Comparison of ENCODE assay signal across 16 cellular contexts in the genomic region with DNA sequence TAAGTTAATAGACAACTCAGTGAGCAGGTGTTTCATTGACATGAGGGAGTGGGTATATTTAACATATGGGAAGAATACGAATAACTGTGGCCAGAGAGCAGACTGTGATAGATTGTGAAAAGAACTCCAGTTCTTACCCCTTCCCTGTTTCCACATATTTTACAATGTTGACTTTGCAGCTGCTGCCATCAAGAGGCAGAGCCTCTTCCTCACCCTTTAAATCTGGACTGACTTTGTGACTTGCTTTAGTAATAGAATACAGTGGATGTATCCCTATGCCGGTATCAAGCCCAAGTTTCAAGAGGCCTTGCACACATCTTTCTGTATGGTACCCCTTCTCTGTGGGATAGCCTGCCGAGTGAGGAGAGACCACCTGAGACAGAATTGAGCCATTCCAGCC.
A peak's percentile ranks its signal among the peaks of the same experiment; 100 is the strongest.
DNase-seq lines count a peak whose midpoint lies in the region; ATAC-seq and TF ChIP-seq lines count a peak whose summit lies in the region.
"Had no signal": no experiment of that assay in that cellular context is flagged by ENCODE, and none has a peak within 500 bp of the region (broad histone marks: within the 10 kb centered on the region; RNA-seq: fewer than 3 reads in every experiment).

No MANE protein-coding gene starts in this region.

- no peak overlapping the region for H3K4me3 ChIP-seq in adipocyte (ENCODE audit: low read length)
- H3K4me3 ChIP-seq: body of pancreas, esophagus muscularis mucosa had no signal

- intact Hi-C loops in activated T-helper 2 cell treated with anti-CD3 and anti-CD28 coated beads, Interferon-gamma antibody, Interleukin-2, Interleukin-4, amounts not matched to agents 10 μg/mL and 5 μg/mL and 100 μg/mL, durations not matched to agents 14 hours and 24 hours and 36 hours (cut with micrococcal nuclease), result no loop called here

- no peaks in the 10 kb centered on the region for H3K36me3 ChIP-seq in adipocyte (ENCODE audit: control insufficient read depth, insufficient read depth, low read length, severe bottlenecking)
- H3K36me3 ChIP-seq: esophagus muscularis mucosa had no signal

- TF ChIP-seq CTCF in AG09319 (IDR thresholded peaks at IDR 0.05; ENCODE audit: low read depth, low read length), result peak; percentile 23
- TF ChIP-seq CTCF in HFFc6 (IDR thresholded peaks at IDR 0.05), result peak; percentile 23; the same call in 1 of the 2 replicates
- TF ChIP-seq CTCF in GM10266 (IDR thresholded peaks at IDR 0.05; ENCODE audit: control insufficient read depth, insufficient read depth, low read depth, missing control alignments), result no peak

- no peak overlapping the region for H3K27ac Mint-ChIP-seq in HFFc6
- no peak overlapping the region for H3K27ac Mint-ChIP-seq in activated T-helper 2 cell treated with anti-CD3 and anti-CD28 coated beads, Interferon-gamma antibody, Interleukin-2, Interleukin-4, amounts not matched to agents 10 μg/mL and 5 μg/mL and 100 μg/mL, durations not matched to agents 14 hours and 24 hours and 36 hours

- H3K4me1 Mint-ChIP-seq in HFFc6 (ENCODE audit: low read depth), result peaks cover 19% of the 10 kb centered on the region
- no peaks in the 10 kb centered on the region for H3K4me1 Mint-ChIP-seq in activated T-helper 2 cell treated with anti-CD3 and anti-CD28 coated beads, Interferon-gamma antibody, Interleukin-2, Interleukin-4, amounts not matched to agents 10 μg/mL and 5 μg/mL and 100 μg/mL, durations not matched to agents 14 hours and 24 hours and 36 hours (ENCODE audit: low read depth)

- no peak for ATAC-seq in HG03039 (IDR thresholded peaks at IDR 0.05; ENCODE audit: unreplicated experiment)
- ATAC-seq: body of pancreas had no signal

- H3K4me3 Mint-ChIP-seq in HFFc6, result no peak overlapping the region
- H3K4me3 Mint-ChIP-seq in activated T-helper 2 cell treated with anti-CD3 and anti-CD28 coated beads, Interferon-gamma antibody, Interleukin-2, Interleukin-4, amounts not matched to agents 10 μg/mL and 5 μg/mL and 100 μg/mL, durations not matched to agents 14 hours and 24 hours and 36 hours (ENCODE audit: low read depth), result no peak overlapping the region

- peaks cover 19% of the 10 kb centered on the region for H3K4me1 ChIP-seq in adipocyte (ENCODE audit: control insufficient read depth, insufficient read depth, low read length)
- H3K4me1 ChIP-seq: body of pancreas, Caco-2, parathyroid adenoma had no signal

- DNase-seq in AG09319 (ENCODE audit: extremely low read depth, low read depth), result no peak
- DNase-seq in HFFc6, result peak; percentile 10
- DNase-seq in adipocyte (ENCODE audit: low read depth), result peak; percentile 13
- DNase-seq in iris pigment epithelial cell (ENCODE audit: low read depth), result peak; percentile 28
- DNase-seq in GM10266 (ENCODE audit: extremely low spot score), result no peak
- DNase-seq in activated T-helper 2 cell treated with anti-CD3 and anti-CD28 coated beads, Interferon-gamma antibody, Interleukin-2, Interleukin-4, amounts not matched to agents 10 μg/mL and 5 μg/mL and 100 μg/mL, durations not matched to agents 14 hours and 24 hours and 36 hours (ENCODE audit: low spot score), result no peak
- DNase-seq in SK-N-DZ (ENCODE audit: low spot score), result no peak
- DNase-seq: activated T-cell treated with anti-CD3 and anti-CD28 coated beads for 4 hours; body of pancreas; left cardiac atrium; NCI-H187 treated with DMSO at 0.1 percent for 48 hours; stimulated activated CD4-positive, alpha-beta T cell treated with anti-CD3 and anti-CD28 coated beads, Interleukin-4, amount 100 ng/mL, for 1 hour had no signal

- no peaks in the 10 kb centered on the region for H3K9me3 ChIP-seq in adipocyte (ENCODE audit: control insufficient read depth, low read length)
- H3K9me3 ChIP-seq: body of pancreas, Caco-2, esophagus muscularis mucosa had no signal

- H3K27me3 ChIP-seq in adipocyte (replicated peaks; ENCODE audit: control insufficient read depth, insufficient read depth, low read length), result no peaks in the 10 kb centered on the region
- H3K27me3 ChIP-seq: body of pancreas, esophagus muscularis mucosa had no signal

- no peaks in the 10 kb centered on the region for H3K9me3 Mint-ChIP-seq in HFFc6
- no peaks in the 10 kb centered on the region for H3K9me3 Mint-ChIP-seq in activated T-helper 2 cell treated with anti-CD3 and anti-CD28 coated beads, Interferon-gamma antibody, Interleukin-2, Interleukin-4, amounts not matched to agents 10 μg/mL and 5 μg/mL and 100 μg/mL, durations not matched to agents 14 hours and 24 hours and 36 hours

- no peak overlapping the region for H3K9ac ChIP-seq in adipocyte (ENCODE audit: low read length)
- H3K9ac ChIP-seq: parathyroid adenoma had no signal

- no peaks in the 10 kb centered on the region; the same call in 1 of the 2 replicates for H3K27me3 Mint-ChIP-seq in HFFc6 (ENCODE audit: insufficient read depth)
- no peaks in the 10 kb centered on the region for H3K27me3 Mint-ChIP-seq in activated T-helper 2 cell treated with anti-CD3 and anti-CD28 coated beads, Interferon-gamma antibody, Interleukin-2, Interleukin-4, amounts not matched to agents 10 μg/mL and 5 μg/mL and 100 μg/mL, durations not matched to agents 14 hours and 24 hours and 36 hours (ENCODE audit: low read depth)

- no peaks in the 10 kb centered on the region for H3K36me3 Mint-ChIP-seq in HFFc6 (ENCODE audit: low read depth)
- H3K36me3 Mint-ChIP-seq in activated T-helper 2 cell treated with anti-CD3 and anti-CD28 coated beads, Interferon-gamma antibody, Interleukin-2, Interleukin-4, amounts not matched to agents 10 μg/mL and 5 μg/mL and 100 μg/mL, durations not matched to agents 14 hours and 24 hours and 36 hours (ENCODE audit: low read depth), result no peaks in the 10 kb centered on the region

Comparison
In these comparisons a context has a peak if more than half of its experiments do, and no peak if none do; other contexts are left out.
1. DNase-seq: peak in HFFc6 (single experiment), adipocyte (single experiment) and iris pigment epithelial cell (single experiment); none in AG09319 (single experiment), GM10266 (single experiment), activated T-helper 2 cell treated with anti-CD3 and anti-CD28 coated beads, Interferon-gamma antibody, Interleukin-2, Interleukin-4, amounts not matched to agents 10 μg/mL and 5 μg/mL and 100 μg/mL, durations not matched to agents 14 hours and 24 hours and 36 hours (single experiment) and SK-N-DZ (single experiment).